ENCODE assay signal across 21 cellular contexts in the genomic region with DNA sequence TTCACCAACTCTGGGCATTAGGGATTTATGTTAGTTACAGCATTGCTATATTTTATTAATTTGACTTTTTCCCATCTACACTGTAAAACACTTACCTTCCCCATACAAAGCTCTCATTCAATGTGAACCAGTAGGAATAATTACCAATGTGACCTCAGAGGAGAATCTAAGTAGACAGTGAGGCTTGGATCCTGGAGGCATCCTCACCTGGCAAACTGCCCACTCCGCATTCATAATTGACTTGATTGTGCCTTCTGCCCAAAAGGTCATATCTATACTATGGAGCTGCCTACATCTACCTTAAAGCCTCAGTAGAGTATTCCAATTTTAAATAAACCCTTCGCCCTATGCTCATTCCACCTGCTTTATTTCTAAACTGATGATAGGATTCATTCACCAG. TPM values are rescaled to one million over a fixed set of nuclear protein-coding genes. Genes with fewer than 3 reads are reported as not detected.
"Had no signal": no experiment of that assay in that cellular context is flagged by ENCODE, and none has a peak within 500 bp of the region (broad histone marks: within the 10 kb centered on the region; RNA-seq: fewer than 3 reads in every experiment).

No MANE protein-coding gene starts in this region.

- ATAC-seq: heart left ventricle; naive thymus-derived CD4-positive, alpha-beta T cell; psoas muscle; right lobe of liver; stimulated activated memory B cell treated with anti-CD40 and anti-IgM and Interleukin-4, amounts not matched to agents 10 μg/mL and 1 μg/mL and 100 μg/mL, for 72 hours had no signal

- DNase-seq: cortex of kidney; dorsolateral prefrontal cortex; effector CD8-positive, alpha-beta T cell; heart left ventricle; hippocampal formation; mammary epithelial cell; naive thymus-derived CD4-positive, alpha-beta T cell; psoas muscle; retina; right lobe of liver; stimulated activated CD4-positive, alpha-beta T cell treated with anti-CD3 and anti-CD28 coated beads, Interleukin-4, amount 100 ng/mL, for 24 hours; transverse colon had no signal

RNA-seq across cellular contexts. Expression of gene SCN1A, which starts 45.4 kb away (rescaled TPM):
- total RNA-seq: glomerular endothelial cell; kidney epithelial cell; liver; mesenteric fat pad; mononuclear cell; naive thymus-derived CD4-positive, alpha-beta T cell; psoas muscle; right lobe of liver; thoracic aorta; transverse colon; ureter had no signal
- polyA plus RNA-seq: esophagus; mammary epithelial cell; naive thymus-derived CD4-positive, alpha-beta T cell had no signal
